ENCODE assay signal across 18 cellular contexts in genomic region chr9:70228098-70228497, GRCh38. TPM values are rescaled to one million over a fixed set of nuclear protein-coding genes. Genes with fewer than 3 reads are reported as not detected.
DNase-seq lines count a peak whose midpoint lies in the region; ATAC-seq, FAIRE-seq and TF ChIP-seq lines count a peak whose summit lies in the region.
"Had no signal": no experiment of that assay in that cellular context is flagged by ENCODE, and none has a peak within 500 bp of the region (broad histone marks: within the 10 kb centered on the region; RNA-seq: fewer than 3 reads in every experiment).

No MANE protein-coding gene starts in this region.

- no peak for FAIRE-seq in HepG2 (lab: Jason Lieb, UNC)
- FAIRE-seq: A204.1 had no signal

- CTCF ChIA-PET in HepG2 (lab: Yijun Ruan, JAX; ENCODE audit: low intra/inter-chr PET ratio, low total read pairs), result no interaction called here

- peak; percentile 23 for ATAC-seq in Right ventricle myocardium superior (ENCODE audit: poor library complexity)
- no peak for ATAC-seq in heart left ventricle
- no peak for ATAC-seq in HepG2
- ATAC-seq in HG02798 (IDR thresholded peaks at IDR 0.05; ENCODE audit: poor library complexity, unreplicated experiment), result no peak

- H3K4me3 ChIP-seq in heart left ventricle (no peak overlapping the region), ascending aorta (no peak overlapping the region), HepG2 (replicated peaks in 1 of 3; ENCODE audit: insufficient read depth in 1 of 3, low read depth in 2 of 3, low read length in 3 of 3) (no peak overlapping the region)
- H3K4me3 ChIP-seq: SJSA1 had no signal

- peak overlapping the region in 3 of 12 donors; percentile 6 to 43 (median 13) for H3K27ac ChIP-seq in heart left ventricle
- peak overlapping the region; percentile 4 to 56 for H3K27ac ChIP-seq in ascending aorta
- H3K27ac ChIP-seq in HepG2 (ENCODE audit: extremely low read length, insufficient read depth, low read length), result no peak overlapping the region
- H3K27ac ChIP-seq: SJSA1 had no signal

- H3K27me3 ChIP-seq in heart left ventricle, result no peaks in the 10 kb centered on the region
- H3K27me3 ChIP-seq in ascending aorta, result no peaks in the 10 kb centered on the region
- H3K27me3 ChIP-seq in HepG2 (ENCODE audit: control insufficient read depth in 1 of 2, insufficient read depth in 2 of 2, low read length in 2 of 2), result no peaks in the 10 kb centered on the region
- H3K27me3 ChIP-seq: SJSA1 had no signal

- H4K20me1 ChIP-seq in HepG2 (ENCODE audit: insufficient read depth, low read length), result no peaks in the 10 kb centered on the region

- H3K9me3 ChIP-seq in heart left ventricle, result no peaks in the 10 kb centered on the region
- H3K9me3 ChIP-seq in ascending aorta, result no peaks in the 10 kb centered on the region
- no peaks in the 10 kb centered on the region for H3K9me3 ChIP-seq in HepG2 (ENCODE audit: low read length)
- H3K9me3 ChIP-seq: SJSA1 had no signal

- POLR2A ChIA-PET in HepG2 (lab: Yijun Ruan, JAX), result no interaction called here

- H3K36me3 ChIP-seq in heart left ventricle, result peaks cover 0 to 15% (median 0%) of the 10 kb centered on the region in 9 donors
- H3K36me3 ChIP-seq in ascending aorta, result no peaks in the 10 kb centered on the region
- no peaks in the 10 kb centered on the region for H3K36me3 ChIP-seq in HepG2 (replicated peaks in 1 of 2; ENCODE audit: control insufficient read depth in 1 of 2, insufficient read depth in 2 of 2, low read length in 2 of 2)
- H3K36me3 ChIP-seq: SJSA1 had no signal

- H3K4me2 ChIP-seq in HepG2 (ENCODE audit: low read depth, low read length), result no peak overlapping the region

- H3K9ac ChIP-seq in HepG2 (ENCODE audit: insufficient read depth, low read depth, low read length), result no peak overlapping the region

- H3K79me2 ChIP-seq in HepG2 (ENCODE audit: insufficient read depth, low read length), result no peaks in the 10 kb centered on the region

- in situ Hi-C loops in HepG2 (cut with HindIII; ENCODE audit: extremely low pct_ligation_motif_present, low pct_unique_long_range_greater_than_20kb), result no loop called here

- no peak overlapping the region for H2AFZ ChIP-seq in HepG2 (ENCODE audit: low read length)

- H3K4me1 ChIP-seq in heart left ventricle (peaks cover 0 to 17% (median 9%) of the 10 kb centered on the region in 12 donors), ascending aorta (peaks cover 0 to 10% of the 10 kb centered on the region in 2 donors), HepG2 (ENCODE audit: insufficient read depth, low read length) (peaks cover 13% of the 10 kb centered on the region; the same call in 1 of the 2 replicates)

- no peak for TF ChIP-seq RAD21 in HepG2 (CRISPR knock-in tag; IDR thresholded peaks at IDR 0.05)

- TF ChIP-seq EP300 in HepG2 (IDR thresholded peaks at IDR 0.05; ENCODE audit: low read depth in 2 of 2, low read length in 2 of 2), result no peak
- TF ChIP-seq EP300 in HepG2 (CRISPR knock-in tag; IDR thresholded peaks at IDR 0.05; ENCODE audit: borderline replicate concordance), result no peak

- no TSS peak for BruUV-seq in HepG2 (replicated peaks; lab: Mats Ljungman, UMichigan)

- intact Hi-C loops in Right ventricle myocardium superior (cut with DNase I) (loop anchor here (10.0 kb wide), 1 partner anchor 253 kb away; no protein-coding TSS in a partner anchor), heart left ventricle (cut with DNase I) (loop anchor here in 6 of 10 donors (2.0 to 10.0 kb wide), 9 partner anchors 93 to 257 kb away; no protein-coding TSS in a partner anchor), ascending aorta (cut with DNase I) (loop anchor here (5.0 kb wide), 1 partner anchor 256 kb away; no protein-coding TSS in a partner anchor), HepG2 (cut with micrococcal nuclease; ENCODE audit: unreplicated experiment) (loop anchor here (5.0 kb wide), 1 partner anchor 116 kb away; no protein-coding TSS in a partner anchor)

- no peak for TF ChIP-seq CTCF in heart left ventricle (IDR thresholded peaks at IDR 0.05)
- TF ChIP-seq CTCF in ascending aorta (IDR thresholded peaks at IDR 0.05), result no peak
- TF ChIP-seq CTCF in HepG2 (CRISPR knock-in tag; IDR thresholded peaks at IDR 0.05), result no peak

- WGBS in heart left ventricle, 4 donors, result 40 to 68% (median 54%) methylated on average over 2 of the region's 2 CpGs
- WGBS in HepG2 (ENCODE audit: low lambda C conversion rate), result 87% methylated on average over 2 of the region's 2 CpGs

- DNase-seq in Right ventricle myocardium superior (no peak), heart left ventricle (no peak), ascending aorta (ENCODE audit: low spot score in 2 of 2) (no peak), HepG2 (ENCODE audit: low spot score) (no peak), superior temporal gyrus (ENCODE audit: extremely low spot score) (peak; percentile 12), NCI-H2196 treated with DMSO at 0.1 percent for 48 hours (lab: John Stamatoyannopoulos, UW; ENCODE audit: unreplicated experiment) (no peak), NCI-H69 (lab: John Stamatoyannopoulos, UW) (no peak)
- DNase-seq: COR-L47, DMS153, EL, Kasumi-1, NCI-H1417 treated with DMSO at 0.1 percent for 48 hours, NCI-H2107, OCI-M1, RPMI8226 had no signal

- TF ChIP-seq POLR2A in heart left ventricle (IDR thresholded peaks at IDR 0.05) (no peak), HepG2 (IDR thresholded peaks at IDR 0.05; ENCODE audit: insufficient read depth in 1 of 2, low read depth in 2 of 2, low read length in 2 of 2) (no peak)

TF ChIP-seq in HepG2, 621 proteins besides CTCF, POLR2A, EP300 and RAD21:
- TF ChIP-seq FOSL1 (CRISPR knock-in tag; IDR thresholded peaks at IDR 0.05; ENCODE audit: borderline replicate concordance) (no peak), ZFX (CRISPR knock-in tag; IDR thresholded peaks at IDR 0.05; ENCODE audit: low read depth) (no peak), ZNF44 (CRISPR knock-in tag; IDR thresholded peaks at IDR 0.05) (no peak), DR1 (CRISPR knock-in tag; IDR thresholded peaks at IDR 0.05) (no peak), PAX8 (CRISPR knock-in tag; IDR thresholded peaks at IDR 0.05; ENCODE audit: borderline replicate concordance) (no peak), ZNF557 (CRISPR knock-in tag; IDR thresholded peaks at IDR 0.05) (no peak), ZNF703 (CRISPR knock-in tag; IDR thresholded peaks at IDR 0.05; ENCODE audit: borderline replicate concordance) (no peak), ZNF282 (IDR thresholded peaks at IDR 0.05; ENCODE audit: partially characterized antibody) (no peak), MAFF (IDR thresholded peaks at IDR 0.05; ENCODE audit: low read depth, low read length) (peak; percentile 55), MAFK (conservative IDR thresholded peaks at IDR 0.05 in 1 of 2, IDR thresholded peaks at IDR 0.05 in 1 of 2; ENCODE audit: low read length in 2 of 2) (peak in 1 of 2 experiments; percentile 59; a peak in 2 of 4 replicates), SP2 (CRISPR knock-in tag; IDR thresholded peaks at IDR 0.05) (no peak), NFE2 (CRISPR knock-in tag; IDR thresholded peaks at IDR 0.05) (no peak), ZFP36L1 (CRISPR knock-in tag; IDR thresholded peaks at IDR 0.05) (no peak)

RNA-seq across cellular contexts. Expression of gene SMC5, which starts 30.7 kb away (rescaled TPM):
- total RNA-seq in Right ventricle myocardium superior (10.0 TPM), heart left ventricle (10 to 100 TPM in 7 of 9 donors, 1 to 10 TPM in 2; 8.4 to 14.6 (median 11.4) TPM), ascending aorta (13.9 TPM), HepG2 (2016; rRNA removed; fragmentation: Illumina TruSeq; extraction: Trizol) (26.7 and 29.4 TPM in 2 replicates)
- polyA plus RNA-seq in heart left ventricle (10 to 100 TPM in 1 of 2 donors, 1 to 10 TPM in 1; 6.8 to 11.0 TPM), HepG2 (2011; rRNA removed) (7.2 TPM in 2 replicates)
- 3.0 and 7.2 TPM in 2 replicates for total RNA-seq in HepG2 (2016; cell fraction: cytosol; rRNA removed; fragmentation: Illumina TruSeq; extraction: Trizol; ENCODE audit: low read depth)
- total RNA-seq in HepG2 (2016; cell fraction: insoluble cytoplasmic fraction; rRNA removed; fragmentation: Illumina TruSeq; extraction: Trizol), result 23.0 and 30.7 TPM in 2 replicates
- total RNA-seq in HepG2 (2016; cell fraction: membrane; rRNA removed; fragmentation: Illumina TruSeq; extraction: Trizol), result 5.1 and 5.8 TPM in 2 replicates
- total RNA-seq in HepG2 (2016; cell fraction: nucleus; rRNA removed; fragmentation: Illumina TruSeq; extraction: Trizol), result 32.5 and 53.1 TPM in 2 replicates
- polyA plus RNA-seq in HepG2 (2011; cell fraction: cytosol; rRNA removed), result 3.5 and 20.3 TPM in 2 replicates
- polyA plus RNA-seq in HepG2 (2011; cell fraction: nucleus; rRNA removed), result 5.7 and 30.0 TPM in 2 replicates
- polyA plus RNA-seq in HepG2 (2012), result 9.5 and 13.0 TPM in 2 replicates
- polyA plus RNA-seq in HepG2 (2016; cell fraction: cytosol; fragmentation: Illumina TruSeq; extraction: Trizol; ENCODE audit: low read depth), result 0.41 and 0.53 TPM in 2 replicates
- 20.4 and 21.3 TPM in 2 replicates for polyA plus RNA-seq in HepG2 (2016; cell fraction: insoluble cytoplasmic fraction; fragmentation: Illumina TruSeq; extraction: Trizol; ENCODE audit: low read depth)
- polyA plus RNA-seq in HepG2 (2016; cell fraction: membrane; fragmentation: Illumina TruSeq; extraction: Trizol; ENCODE audit: low read depth), result 1.4 and 1.8 TPM in 2 replicates
- polyA plus RNA-seq in HepG2 (2016; cell fraction: nucleus; fragmentation: Illumina TruSeq; extraction: Trizol; ENCODE audit: insufficient read depth, low read depth), result 32.7 and 38.2 TPM in 2 replicates
- 2.9 and 5.1 TPM in 2 replicates for polyA minus RNA-seq in HepG2 (2011; rRNA and poly(A)+ RNA removed; ENCODE audit: low replicate concordance)
- 8.5 and 9.0 TPM in 2 replicates for polyA minus RNA-seq in HepG2 (2011; cell fraction: cytosol; rRNA and poly(A)+ RNA removed)
- 50.0 and 64.8 TPM in 2 replicates for polyA minus RNA-seq in HepG2 (2011; cell fraction: nucleus; rRNA and poly(A)+ RNA removed)
